Comparison of ENCODE assay signal across 1 cellular context in genomic region chr11:61917043-61917356, GRCh38.
TF ChIP-seq lines count a peak whose summit lies in the region.

No MANE protein-coding gene starts in this region.

TF ChIP-seq in GM23338, 12 proteins besides CTCF, POLR2A, EP300 and RAD21 (continued from another document):
- TF ChIP-seq ZNF462 (CRISPR knock-in tag; IDR thresholded peaks at IDR 0.05) = no peak
- no peak for TF ChIP-seq ZNF114 (CRISPR knock-in tag; IDR thresholded peaks at IDR 0.05)
- no peak for TF ChIP-seq EZH2phosphoT487 (IDR thresholded peaks at IDR 0.05; ENCODE audit: unreplicated experiment)
- TF ChIP-seq POLR2AphosphoS5 (IDR thresholded peaks at IDR 0.05; ENCODE audit: low read depth) = no peak
- no peak for TF ChIP-seq NANOG (IDR thresholded peaks at IDR 0.05; ENCODE audit: borderline replicate concordance)
- TF ChIP-seq ETS1 (IDR thresholded peaks at IDR 0.05) = no peak
- no peak for TF ChIP-seq JUNB (IDR thresholded peaks at IDR 0.05; ENCODE audit: unreplicated experiment)
